In the genomic region with DNA sequence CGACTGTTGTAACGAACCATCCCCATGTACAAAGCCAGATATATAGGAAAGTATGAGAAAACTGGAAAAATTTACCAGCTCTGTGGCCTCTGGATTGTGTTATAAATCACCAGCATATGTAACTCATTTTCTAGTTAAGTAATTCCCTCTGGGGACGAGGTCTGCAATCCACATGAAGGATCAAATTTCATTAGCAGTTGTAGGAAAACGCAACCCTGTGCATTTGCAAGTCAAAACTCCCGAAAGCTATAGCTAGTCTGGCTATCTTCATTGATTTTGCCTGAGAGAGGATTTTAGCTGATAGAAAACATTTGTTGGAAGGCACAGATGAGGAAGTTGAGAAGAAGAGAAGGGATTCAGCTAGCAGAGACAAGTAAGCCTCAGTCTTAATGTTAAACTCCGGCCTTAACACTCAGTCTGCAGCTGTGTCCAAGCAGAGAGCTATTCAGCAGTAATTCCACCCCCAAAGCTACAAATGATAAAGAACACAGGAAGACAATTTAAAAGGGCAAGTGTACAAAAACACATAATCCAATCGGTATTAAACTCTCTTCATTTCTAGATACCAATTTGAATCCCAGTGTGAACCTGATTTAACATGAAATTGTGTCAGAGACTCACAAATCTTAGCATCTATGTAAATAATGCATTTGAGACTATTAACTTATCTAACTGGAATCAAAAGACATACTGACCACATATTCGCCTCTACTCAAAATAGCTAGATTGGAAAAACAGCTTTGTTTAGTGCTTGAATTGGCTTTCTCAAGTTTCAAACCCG, we compare ENCODE assay signal across 1 cellular context.
TF ChIP-seq lines count a peak whose summit lies in the region.

No MANE protein-coding gene starts in this region.

TF ChIP-seq in GM23338, 12 proteins besides CTCF, POLR2A, EP300 and RAD21 (continued from another document):
- TF ChIP-seq, protein P1, sequence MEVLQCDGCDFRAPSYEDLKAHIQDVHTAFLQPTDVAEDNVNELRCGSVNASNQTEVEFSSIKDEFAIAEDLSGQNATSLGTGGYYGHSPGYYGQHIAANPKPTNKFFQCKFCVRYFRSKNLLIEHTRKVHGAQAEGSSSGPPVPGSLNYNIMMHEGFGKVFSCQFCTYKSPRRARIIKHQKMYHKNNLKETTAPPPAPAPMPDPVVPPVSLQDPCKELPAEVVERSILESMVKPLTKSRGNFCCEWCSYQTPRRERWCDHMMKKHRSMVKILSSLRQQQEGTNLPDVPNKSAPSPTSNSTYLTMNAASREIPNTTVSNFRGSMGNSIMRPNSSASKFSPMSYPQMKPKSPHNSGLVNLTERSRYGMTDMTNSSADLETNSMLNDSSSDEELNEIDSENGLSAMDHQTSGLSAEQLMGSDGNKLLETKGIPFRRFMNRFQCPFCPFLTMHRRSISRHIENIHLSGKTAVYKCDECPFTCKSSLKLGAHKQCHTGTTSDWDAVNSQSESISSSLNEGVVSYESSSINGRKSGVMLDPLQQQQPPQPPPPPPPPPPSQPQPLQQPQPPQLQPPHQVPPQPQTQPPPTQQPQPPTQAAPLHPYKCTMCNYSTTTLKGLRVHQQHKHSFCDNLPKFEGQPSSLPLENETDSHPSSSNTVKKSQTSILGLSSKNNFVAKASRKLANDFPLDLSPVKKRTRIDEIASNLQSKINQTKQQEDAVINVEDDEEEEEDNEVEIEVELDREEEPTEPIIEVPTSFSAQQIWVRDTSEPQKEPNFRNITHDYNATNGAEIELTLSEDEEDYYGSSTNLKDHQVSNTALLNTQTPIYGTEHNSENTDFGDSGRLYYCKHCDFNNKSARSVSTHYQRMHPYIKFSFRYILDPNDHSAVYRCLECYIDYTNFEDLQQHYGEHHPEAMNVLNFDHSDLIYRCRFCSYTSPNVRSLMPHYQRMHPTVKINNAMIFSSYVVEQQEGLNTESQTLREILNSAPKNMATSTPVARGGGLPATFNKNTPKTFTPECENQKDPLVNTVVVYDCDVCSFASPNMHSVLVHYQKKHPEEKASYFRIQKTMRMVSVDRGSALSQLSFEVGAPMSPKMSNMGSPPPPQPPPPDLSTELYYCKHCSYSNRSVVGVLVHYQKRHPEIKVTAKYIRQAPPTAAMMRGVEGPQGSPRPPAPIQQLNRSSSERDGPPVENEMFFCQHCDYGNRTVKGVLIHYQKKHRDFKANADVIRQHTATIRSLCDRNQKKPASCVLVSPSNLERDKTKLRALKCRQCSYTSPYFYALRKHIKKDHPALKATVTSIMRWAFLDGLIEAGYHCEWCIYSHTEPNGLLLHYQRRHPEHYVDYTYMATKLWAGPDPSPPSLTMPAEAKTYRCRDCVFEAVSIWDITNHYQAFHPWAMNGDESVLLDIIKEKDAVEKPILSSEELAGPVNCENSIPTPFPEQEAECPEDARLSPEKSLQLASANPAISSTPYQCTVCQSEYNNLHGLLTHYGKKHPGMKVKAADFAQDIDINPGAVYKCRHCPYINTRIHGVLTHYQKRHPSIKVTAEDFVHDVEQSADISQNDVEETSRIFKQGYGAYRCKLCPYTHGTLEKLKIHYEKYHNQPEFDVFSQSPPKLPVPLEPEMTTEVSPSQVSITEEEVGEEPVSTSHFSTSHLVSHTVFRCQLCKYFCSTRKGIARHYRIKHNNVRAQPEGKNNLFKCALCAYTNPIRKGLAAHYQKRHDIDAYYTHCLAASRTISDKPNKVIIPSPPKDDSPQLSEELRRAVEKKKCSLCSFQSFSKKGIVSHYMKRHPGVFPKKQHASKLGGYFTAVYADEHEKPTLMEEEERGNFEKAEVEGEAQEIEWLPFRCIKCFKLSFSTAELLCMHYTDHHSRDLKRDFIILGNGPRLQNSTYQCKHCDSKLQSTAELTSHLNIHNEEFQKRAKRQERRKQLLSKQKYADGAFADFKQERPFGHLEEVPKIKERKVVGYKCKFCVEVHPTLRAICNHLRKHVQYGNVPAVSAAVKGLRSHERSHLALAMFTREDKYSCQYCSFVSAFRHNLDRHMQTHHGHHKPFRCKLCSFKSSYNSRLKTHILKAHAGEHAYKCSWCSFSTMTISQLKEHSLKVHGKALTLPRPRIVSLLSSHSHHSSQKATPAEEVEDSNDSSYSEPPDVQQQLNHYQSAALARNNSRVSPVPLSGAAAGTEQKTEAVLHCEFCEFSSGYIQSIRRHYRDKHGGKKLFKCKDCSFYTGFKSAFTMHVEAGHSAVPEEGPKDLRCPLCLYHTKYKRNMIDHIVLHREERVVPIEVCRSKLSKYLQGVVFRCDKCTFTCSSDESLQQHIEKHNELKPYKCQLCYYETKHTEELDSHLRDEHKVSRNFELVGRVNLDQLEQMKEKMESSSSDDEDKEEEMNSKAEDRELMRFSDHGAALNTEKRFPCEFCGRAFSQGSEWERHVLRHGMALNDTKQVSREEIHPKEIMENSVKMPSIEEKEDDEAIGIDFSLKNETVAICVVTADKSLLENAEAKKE (CRISPR knock-in tag; IDR thresholded peaks at IDR 0.05) = no peak
- TF ChIP-seq ETS1 (IDR thresholded peaks at IDR 0.05) = no peak
- TF ChIP-seq, protein P2, sequence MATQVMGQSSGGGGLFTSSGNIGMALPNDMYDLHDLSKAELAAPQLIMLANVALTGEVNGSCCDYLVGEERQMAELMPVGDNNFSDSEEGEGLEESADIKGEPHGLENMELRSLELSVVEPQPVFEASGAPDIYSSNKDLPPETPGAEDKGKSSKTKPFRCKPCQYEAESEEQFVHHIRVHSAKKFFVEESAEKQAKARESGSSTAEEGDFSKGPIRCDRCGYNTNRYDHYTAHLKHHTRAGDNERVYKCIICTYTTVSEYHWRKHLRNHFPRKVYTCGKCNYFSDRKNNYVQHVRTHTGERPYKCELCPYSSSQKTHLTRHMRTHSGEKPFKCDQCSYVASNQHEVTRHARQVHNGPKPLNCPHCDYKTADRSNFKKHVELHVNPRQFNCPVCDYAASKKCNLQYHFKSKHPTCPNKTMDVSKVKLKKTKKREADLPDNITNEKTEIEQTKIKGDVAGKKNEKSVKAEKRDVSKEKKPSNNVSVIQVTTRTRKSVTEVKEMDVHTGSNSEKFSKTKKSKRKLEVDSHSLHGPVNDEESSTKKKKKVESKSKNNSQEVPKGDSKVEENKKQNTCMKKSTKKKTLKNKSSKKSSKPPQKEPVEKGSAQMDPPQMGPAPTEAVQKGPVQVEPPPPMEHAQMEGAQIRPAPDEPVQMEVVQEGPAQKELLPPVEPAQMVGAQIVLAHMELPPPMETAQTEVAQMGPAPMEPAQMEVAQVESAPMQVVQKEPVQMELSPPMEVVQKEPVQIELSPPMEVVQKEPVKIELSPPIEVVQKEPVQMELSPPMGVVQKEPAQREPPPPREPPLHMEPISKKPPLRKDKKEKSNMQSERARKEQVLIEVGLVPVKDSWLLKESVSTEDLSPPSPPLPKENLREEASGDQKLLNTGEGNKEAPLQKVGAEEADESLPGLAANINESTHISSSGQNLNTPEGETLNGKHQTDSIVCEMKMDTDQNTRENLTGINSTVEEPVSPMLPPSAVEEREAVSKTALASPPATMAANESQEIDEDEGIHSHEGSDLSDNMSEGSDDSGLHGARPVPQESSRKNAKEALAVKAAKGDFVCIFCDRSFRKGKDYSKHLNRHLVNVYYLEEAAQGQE (IDR thresholded peaks at IDR 0.05; ENCODE audit: unreplicated experiment) = no peak
TF ChIP-seq in GM23338: peak in this region for 0.
